In the genomic region with DNA sequence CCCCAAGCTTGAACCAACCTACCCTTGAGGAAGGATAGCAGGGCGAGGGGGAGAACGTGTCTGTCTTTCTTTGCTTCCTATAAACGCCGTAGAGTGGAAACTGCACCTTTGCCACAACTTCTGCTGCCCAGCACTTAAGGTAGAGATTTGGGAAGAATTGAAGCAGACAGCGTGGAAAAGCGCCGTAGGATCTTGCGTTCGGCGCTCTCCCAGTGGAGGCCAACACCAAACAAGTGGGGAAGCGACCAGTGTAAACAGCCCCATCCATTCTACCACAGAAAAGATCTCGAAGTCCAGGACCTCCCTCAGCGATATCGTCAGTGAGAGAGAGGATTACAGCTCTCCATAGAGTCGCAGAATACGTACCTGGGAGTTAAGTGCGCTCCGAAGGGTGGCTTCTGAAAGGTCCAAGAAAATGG, we compare ENCODE assay signal across 18 cellular contexts. TPM values are rescaled to one million over a fixed set of nuclear protein-coding genes. Genes with fewer than 3 reads are reported as not detected.
DNase-seq lines count a peak whose midpoint lies in the region; ATAC-seq and TF ChIP-seq lines count a peak whose summit lies in the region.
"Had no signal": no experiment of that assay in that cellular context is flagged by ENCODE, and none has a peak within 500 bp of the region (broad histone marks: within the 10 kb centered on the region; RNA-seq: fewer than 3 reads in every experiment).

No MANE protein-coding gene starts in this region.

- H3K27ac ChIP-seq in gastroesophageal sphincter = peak overlapping the region; percentile 94 to 98 (median 96)

- TF ChIP-seq EP300 in gastroesophageal sphincter (IDR thresholded peaks at IDR 0.05) = no peak

- no peak overlapping the region for H3K4me3 ChIP-seq in H7 (ENCODE audit: insufficient read depth, low read depth, low read length)
- peak overlapping the region; percentile 34 to 88 for H3K4me3 ChIP-seq in gastroesophageal sphincter
- H3K4me3 ChIP-seq: GM12878 had no signal

- no peak for ATAC-seq in gastroesophageal sphincter
- ATAC-seq: GM12878 had no signal

- H3K9me3 ChIP-seq in gastroesophageal sphincter = no peaks in the 10 kb centered on the region

- peaks cover 67% of the 10 kb centered on the region for H3K27me3 Mint-ChIP-seq in activated T-helper 1 cell treated with anti-CD3 and anti-CD28 coated beads, Interleukin-12 subunit alpha, Interleukin-12 subunit beta, Interleukin-2, Interleukin-4 antibody, amounts not matched to agents 30 ng/mL and 10 ng/mL and 1 ng/mL, durations not matched to agents 14 hours and 24 hours and 36 hours (ENCODE audit: insufficient read depth)
- peaks cover 47% of the 10 kb centered on the region for H3K27me3 Mint-ChIP-seq in HFFc6 (ENCODE audit: insufficient read depth)

- peak overlapping the region; percentile 15 for H3K27ac Mint-ChIP-seq in activated T-helper 1 cell treated with anti-CD3 and anti-CD28 coated beads, Interleukin-12 subunit alpha, Interleukin-12 subunit beta, Interleukin-2, Interleukin-4 antibody, amounts not matched to agents 30 ng/mL and 10 ng/mL and 1 ng/mL, durations not matched to agents 14 hours and 24 hours and 36 hours
- no peak overlapping the region for H3K27ac Mint-ChIP-seq in HFFc6
- H3K27ac Mint-ChIP-seq: B cell; CD4-positive, CD25-positive, alpha-beta regulatory T cell had no signal

- peaks cover 13% of the 10 kb centered on the region for H3K9me3 Mint-ChIP-seq in activated T-helper 1 cell treated with anti-CD3 and anti-CD28 coated beads, Interleukin-12 subunit alpha, Interleukin-12 subunit beta, Interleukin-2, Interleukin-4 antibody, amounts not matched to agents 30 ng/mL and 10 ng/mL and 1 ng/mL, durations not matched to agents 14 hours and 24 hours and 36 hours
- peaks cover 5% of the 10 kb centered on the region; the same call in 1 of the 2 replicates for H3K9me3 Mint-ChIP-seq in HFFc6

- H3K27me3 ChIP-seq in H7 (ENCODE audit: control insufficient read depth, insufficient read depth, low read length) = peaks cover 54% of the 10 kb centered on the region
- peaks cover 60% of the 10 kb centered on the region for H3K27me3 ChIP-seq in gastroesophageal sphincter

- TF ChIP-seq CTCF in gastroesophageal sphincter (IDR thresholded peaks at IDR 0.05) (no peak), HFFc6 (IDR thresholded peaks at IDR 0.05) (no peak)

- peaks cover 3% of the 10 kb centered on the region for H3K36me3 Mint-ChIP-seq in activated T-helper 1 cell treated with anti-CD3 and anti-CD28 coated beads, Interleukin-12 subunit alpha, Interleukin-12 subunit beta, Interleukin-2, Interleukin-4 antibody, amounts not matched to agents 30 ng/mL and 10 ng/mL and 1 ng/mL, durations not matched to agents 14 hours and 24 hours and 36 hours (ENCODE audit: low read depth)
- peaks cover 8% of the 10 kb centered on the region; the same call in 1 of the 2 replicates for H3K36me3 Mint-ChIP-seq in HFFc6 (ENCODE audit: low read depth)
- H3K36me3 Mint-ChIP-seq: CD4-positive, CD25-positive, alpha-beta regulatory T cell had no signal

- no peak overlapping the region for H3K4me3 Mint-ChIP-seq in activated T-helper 1 cell treated with anti-CD3 and anti-CD28 coated beads, Interleukin-12 subunit alpha, Interleukin-12 subunit beta, Interleukin-2, Interleukin-4 antibody, amounts not matched to agents 30 ng/mL and 10 ng/mL and 1 ng/mL, durations not matched to agents 14 hours and 24 hours and 36 hours
- no peak overlapping the region for H3K4me3 Mint-ChIP-seq in HFFc6
- H3K4me3 Mint-ChIP-seq: B cell had no signal

- intact Hi-C loops in activated T-helper 1 cell treated with anti-CD3 and anti-CD28 coated beads, Interleukin-12 subunit alpha, Interleukin-12 subunit beta, Interleukin-2, Interleukin-4 antibody, amounts not matched to agents 30 ng/mL and 10 ng/mL and 1 ng/mL, durations not matched to agents 14 hours and 24 hours and 36 hours (cut with micrococcal nuclease) = no loop called here

- peaks cover 9% of the 10 kb centered on the region for H3K4me1 Mint-ChIP-seq in activated T-helper 1 cell treated with anti-CD3 and anti-CD28 coated beads, Interleukin-12 subunit alpha, Interleukin-12 subunit beta, Interleukin-2, Interleukin-4 antibody, amounts not matched to agents 30 ng/mL and 10 ng/mL and 1 ng/mL, durations not matched to agents 14 hours and 24 hours and 36 hours (ENCODE audit: low read depth)
- H3K4me1 Mint-ChIP-seq in HFFc6 (ENCODE audit: low read depth) = peaks cover 17% of the 10 kb centered on the region

- H3K36me3 ChIP-seq in H7 (replicated peaks; ENCODE audit: control insufficient read depth, insufficient read depth, low read length) (no peaks in the 10 kb centered on the region), gastroesophageal sphincter (no peaks in the 10 kb centered on the region)

- peaks cover 0 to 49% (median 0%) of the 10 kb centered on the region in 3 donors for H3K4me1 ChIP-seq in gastroesophageal sphincter

- no peak for TF ChIP-seq POLR2A in gastroesophageal sphincter (IDR thresholded peaks at IDR 0.05)

- WGBS in gastroesophageal sphincter (ENCODE audit: low coverage in 1 of 2), 2 donors = 12 to 44% methylated on average over 14 of the region's 18 CpGs

- peak; percentile 48 for DNase-seq in H7
- no peak for DNase-seq in activated T-helper 1 cell treated with anti-CD3 and anti-CD28 coated beads, Interleukin-12 subunit alpha, Interleukin-12 subunit beta, Interleukin-2, Interleukin-4 antibody, amounts not matched to agents 30 ng/mL and 10 ng/mL and 1 ng/mL, durations not matched to agents 14 hours and 24 hours and 36 hours (ENCODE audit: low spot score)
- DNase-seq in retina = peak; percentile 60
- no peak for DNase-seq in NCI-H748 treated with DMSO at 0.1 percent for 48 hours (lab: John Stamatoyannopoulos, UW)
- DNase-seq in NK-92 treated with Interleukin-12 subunit alpha and Interleukin-12 subunit beta, amount 100 ng/mL, for 24 hours (lab: John Stamatoyannopoulos, UW) = no peak
- DNase-seq in HFFc6 = no peak
- DNase-seq: CD4-positive, CD25-positive, alpha-beta regulatory T cell; DND-41; GOT3; Kasumi-1; NCI-H1105 treated with DMSO at 0.1 percent for 48 hours; NCI-H1694 treated with DMSO at 0.1 percent for 48 hours; NCI-H446; RPMI8226; SIG-M5 had no signal

RNA-seq across cellular contexts. Expression of a gene that starts 3.9 kb away (rescaled TPM):
- not detected in 2 replicates for total RNA-seq in H7 (2014; rRNA removed; shearing (Covaris generic))
- not detected in 2 replicates for total RNA-seq in activated T-helper 1 cell treated with anti-CD3 and anti-CD28 coated beads, Interleukin-12 subunit alpha, Interleukin-12 subunit beta, Interleukin-2, Interleukin-4 antibody, amounts not matched to agents 30 ng/mL and 10 ng/mL and 1 ng/mL, durations not matched to agents 14 hours and 24 hours and 36 hours
- total RNA-seq in gastroesophageal sphincter = 100 to 1,000 TPM in 1 of 4 donors, 10 to 100 TPM in 2, 1 to 10 TPM in 1; 6.2 to 102 (median 65.8) TPM
- total RNA-seq in HFFc6 (2021; fragmentation: NEBNext Ultra II Directional; extraction: Animal tissue kit (Norgen Biotek cat#: 25700)) = not detected
- total RNA-seq: B cell; CD4-positive, CD25-positive, alpha-beta regulatory T cell; GM12878 had no signal

Comparison
In these comparisons a context has a peak if more than half of its experiments do, and no peak if none do; other contexts are left out.
1. DNase-seq: peak in H7 (single experiment) and retina (single experiment); none in activated T-helper 1 cell treated with anti-CD3 and anti-CD28 coated beads, Interleukin-12 subunit alpha, Interleukin-12 subunit beta, Interleukin-2, Interleukin-4 antibody, amounts not matched to agents 30 ng/mL and 10 ng/mL and 1 ng/mL, durations not matched to agents 14 hours and 24 hours and 36 hours (single experiment), NCI-H748 treated with DMSO at 0.1 percent for 48 hours (single experiment), NK-92 treated with Interleukin-12 subunit alpha and Interleukin-12 subunit beta, amount 100 ng/mL, for 24 hours (single experiment) and HFFc6 (single experiment).